ENCODE assay signal across 8 cellular contexts in the genomic region with DNA sequence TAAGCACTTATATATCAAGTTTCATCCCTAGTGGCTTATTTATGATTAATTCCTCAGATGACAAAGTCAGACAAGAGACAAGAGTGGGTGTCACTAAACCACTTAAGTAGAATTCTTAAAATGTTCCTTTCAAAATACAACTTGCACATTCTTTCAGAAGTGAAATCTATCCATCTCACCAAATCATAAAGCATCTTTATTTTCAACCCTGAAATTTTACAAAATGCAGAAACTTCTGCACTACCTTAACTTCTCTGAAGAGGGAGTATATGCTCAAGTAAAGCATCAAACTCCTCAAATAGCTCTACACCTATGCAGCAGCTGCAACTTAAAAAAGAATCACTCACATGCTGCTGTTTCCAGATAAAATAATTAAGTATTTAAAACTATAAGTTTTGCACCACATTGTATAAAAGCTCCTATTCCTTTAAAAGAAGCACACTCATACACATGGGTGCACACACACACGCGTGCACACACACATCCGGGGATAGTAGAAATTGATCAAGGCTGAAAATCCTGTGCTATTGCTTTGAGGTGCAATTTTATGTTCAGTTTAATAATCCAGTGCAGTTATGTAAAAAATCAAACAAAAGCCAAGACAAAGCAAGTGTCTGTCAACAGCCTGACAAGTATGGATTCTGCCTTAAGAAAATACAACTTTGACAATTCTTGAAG.
A peak's percentile ranks its signal among the peaks of the same experiment; 100 is the strongest.
DNase-seq lines count a peak whose midpoint lies in the region; ATAC-seq, FAIRE-seq and TF ChIP-seq lines count a peak whose summit lies in the region.

No MANE protein-coding gene starts in this region.

- H3K27me3 Mint-ChIP-seq in activated CD4-positive, alpha-beta memory T cell treated with anti-CD3 and anti-CD28 coated beads, Interleukin-2, amount 10 ng/mL, durations not matched to agents 7 days and 5 days, result peaks cover 3% of the 10 kb centered on the region

- dilution Hi-C loops in IMR-90 (cut with HindIII; ENCODE audit: low sequenced_read_pairs, unreplicated experiment), result no loop called here

- in situ Hi-C loops in IMR-90 (cut with MboI; ENCODE audit: low sequenced_read_pairs), result no loop called here
- in situ Hi-C loops in HepG2 (cut with HindIII; ENCODE audit: extremely low pct_ligation_motif_present, low pct_unique_long_range_greater_than_20kb), result no loop called here

- H3K36me3 Mint-ChIP-seq in activated CD4-positive, alpha-beta memory T cell treated with anti-CD3 and anti-CD28 coated beads, Interleukin-2, amount 10 ng/mL, durations not matched to agents 7 days and 5 days (ENCODE audit: low read depth), result no peaks in the 10 kb centered on the region

- no peak overlapping the region for H3K9ac ChIP-seq in IMR-90 (ENCODE audit: low read depth, low read length)
- no peak overlapping the region for H3K9ac ChIP-seq in HepG2 (ENCODE audit: insufficient read depth, low read depth, low read length)

- no peak overlapping the region for H3K18ac ChIP-seq in IMR-90 (ENCODE audit: low read depth, low read length)

- no peak for FAIRE-seq in HepG2 (lab: Jason Lieb, UNC)

- no peak overlapping the region for H4K5ac ChIP-seq in IMR-90 (ENCODE audit: low read depth, low read length)

- WGBS in IMR-90 (ENCODE audit: extremely low coverage in 2 of 2, insufficient read length in 1 of 2), 2 experiments, result no CpG with 5 or more reads among the region's 3 CpGs
- WGBS in adrenal gland, 4 donors, result 85 to 93% (median 89%) methylated on average over 3 of the region's 3 CpGs
- WGBS in HepG2 (ENCODE audit: low lambda C conversion rate), result 89% methylated on average over 3 of the region's 3 CpGs

- H2BK120ac ChIP-seq in IMR-90 (ENCODE audit: low read depth, low read length), result no peak overlapping the region

- DNase-seq in AG08395 (ENCODE audit: low spot score) (peak; percentile 33), IMR-90 (peak; percentile 64), adrenal gland (no peak), HepG2 (ENCODE audit: low spot score) (no peak)
- DNase-seq in stimulated activated CD4-positive, alpha-beta T cell treated with anti-CD3 and anti-CD28 coated beads, Interleukin-4, amount 100 ng/mL, for 1 hour, result no peak
- no peak for DNase-seq in activated CD4-positive, alpha-beta memory T cell treated with anti-CD3 and anti-CD28 coated beads, Interleukin-2, amount 10 ng/mL, durations not matched to agents 7 days and 5 days

- H3K36me3 ChIP-seq in IMR-90 (ENCODE audit: control insufficient read depth, insufficient read depth, low read length), result no peaks in the 10 kb centered on the region
- H3K36me3 ChIP-seq in adrenal gland (replicated peaks in 1 of 2), result no peaks in the 10 kb centered on the region
- H3K36me3 ChIP-seq in HepG2 (replicated peaks in 1 of 2; ENCODE audit: control insufficient read depth in 1 of 2, insufficient read depth in 2 of 2, low read length in 2 of 2), result no peaks in the 10 kb centered on the region

- no peak overlapping the region for H2AFZ ChIP-seq in IMR-90 (replicated peaks; ENCODE audit: low read length, poor library complexity)
- no peak overlapping the region for H2AFZ ChIP-seq in HepG2 (ENCODE audit: low read length)

- CTCF ChIA-PET in IMR-90 (lab: Yijun Ruan, JAX) (interaction anchor here (0.6 to 1.0 kb wide), 3 partner anchors 11 to 535 kb away, joined by 3 to 6 read pairs (median 3); no protein-coding TSS in a partner anchor), HepG2 (lab: Yijun Ruan, JAX; ENCODE audit: low intra/inter-chr PET ratio, low total read pairs) (interaction anchor here (1.1 kb wide), 1 partner anchor 1232 kb away, joined by 3 read pairs; no protein-coding TSS in a partner anchor)
- CTCF ChIA-PET in activated CD4-positive, alpha-beta memory T cell treated with anti-CD3 and anti-CD28 coated beads, Interleukin-2, amount 10 ng/mL, durations not matched to agents 7 days and 5 days (lab: Charles Lee), result no interaction called here

- peak; percentile 80 for TF ChIP-seq RAD21 in IMR-90 (IDR thresholded peaks at IDR 0.05; ENCODE audit: low read length)
- no peak for TF ChIP-seq RAD21 in HepG2 (CRISPR knock-in tag; IDR thresholded peaks at IDR 0.05)

- TF ChIP-seq POLR2A in IMR-90 (IDR thresholded peaks at IDR 0.05; ENCODE audit: low read depth, low read length) (no peak), adrenal gland (IDR thresholded peaks at IDR 0.05) (no peak), HepG2 (IDR thresholded peaks at IDR 0.05; ENCODE audit: insufficient read depth in 1 of 2, low read depth in 2 of 2, low read length in 2 of 2) (no peak)

- ATAC-seq in GM18519 (IDR thresholded peaks at IDR 0.05; ENCODE audit: low FRiP score, unreplicated experiment), result peak; percentile 70
- ATAC-seq in IMR-90 (ENCODE audit: low read depth), result peak; percentile 84
- ATAC-seq in HepG2, result 0 out of 3 replicates have a peak, but pooled peaks have one; percentile 31
- ATAC-seq in activated CD4-positive, CD25-positive, alpha-beta regulatory T cell treated with anti-CD3 and anti-CD28 coated beads, Interleukin-2, amount 50 U/mL, for 24 hours, result no peak

- no peak overlapping the region for H2BK5ac ChIP-seq in IMR-90 (ENCODE audit: low read depth, low read length, poor library complexity, severe bottlenecking)

- no peak overlapping the region for H2BK20ac ChIP-seq in IMR-90 (ENCODE audit: low read depth, low read length)

- peaks cover 10% of the 10 kb centered on the region for H3K4me1 ChIP-seq in IMR-90 (ENCODE audit: control insufficient read depth, insufficient read depth, low read length)
- peaks cover 0 to 11% of the 10 kb centered on the region in 2 donors for H3K4me1 ChIP-seq in adrenal gland (replicated peaks in 1 of 2)
- H3K4me1 ChIP-seq in HepG2 (ENCODE audit: insufficient read depth, low read length), result no peaks in the 10 kb centered on the region

- POLR2A ChIA-PET in IMR-90 (lab: Charles Lee; ENCODE audit: unreplicated experiment) (no interaction called here), HepG2 (lab: Yijun Ruan, JAX) (no interaction called here)
- POLR2A ChIA-PET in activated CD4-positive, alpha-beta memory T cell treated with anti-CD3 and anti-CD28 coated beads, Interleukin-2, amount 10 ng/mL, durations not matched to agents 7 days and 5 days (lab: Charles Lee), result no interaction called here

- BruUV-seq in IMR-90 (replicated peaks; lab: Mats Ljungman, UMichigan) (no TSS peak), HepG2 (replicated peaks; lab: Mats Ljungman, UMichigan) (no TSS peak)

- H3K14ac ChIP-seq in IMR-90 (replicated peaks; ENCODE audit: low read depth, low read length), result no peak overlapping the region

- no peak overlapping the region for H2AK9ac ChIP-seq in IMR-90 (replicated peaks; ENCODE audit: low read depth, low read length, poor library complexity)

- H2AK5ac ChIP-seq in IMR-90 (ENCODE audit: low read depth, low read length), result no peak overlapping the region

- H3K27ac ChIP-seq in IMR-90 (ENCODE audit: insufficient read depth, low read length) (no peak overlapping the region), adrenal gland (no peak overlapping the region), HepG2 (ENCODE audit: extremely low read length, insufficient read depth, low read length) (no peak overlapping the region)

- peaks cover 16 to 36% of the 10 kb centered on the region in 2 experiments for H3K79me1 ChIP-seq in IMR-90 (ENCODE audit: low read depth in 1 of 2, low read length in 2 of 2)

- no peak overlapping the region for H3K4ac ChIP-seq in IMR-90 (ENCODE audit: low read depth, low read length)

- no peak overlapping the region for H3K23ac ChIP-seq in IMR-90 (ENCODE audit: low read depth, low read length)

- no peak overlapping the region for H2BK15ac ChIP-seq in IMR-90 (ENCODE audit: low read depth, low read length)

- 0 out of 2 replicates have a peak, but pooled peaks cover 4% of the 10 kb centered on the region for H4K20me1 ChIP-seq in IMR-90 (ENCODE audit: insufficient read depth, low read length)
- H4K20me1 ChIP-seq in HepG2 (ENCODE audit: insufficient read depth, low read length), result no peaks in the 10 kb centered on the region

- TF ChIP-seq EP300 in HepG2 (IDR thresholded peaks at IDR 0.05; ENCODE audit: low read depth in 2 of 2, low read length in 2 of 2) (no peak), HepG2 (CRISPR knock-in tag; IDR thresholded peaks at IDR 0.05; ENCODE audit: borderline replicate concordance) (no peak)

- H3K4me3 ChIP-seq in IMR-90 (ENCODE audit: insufficient read depth, low read depth, low read length), result no peak overlapping the region
- no peak overlapping the region for H3K4me3 ChIP-seq in adrenal gland
- H3K4me3 ChIP-seq in HepG2 (replicated peaks in 1 of 3; ENCODE audit: insufficient read depth in 1 of 3, low read depth in 2 of 3, low read length in 3 of 3), result no peak overlapping the region

- H3K9me3 ChIP-seq in IMR-90 (ENCODE audit: control insufficient read depth, insufficient read depth, low read length) (no peaks in the 10 kb centered on the region), adrenal gland (replicated peaks in 1 of 3) (no peaks in the 10 kb centered on the region), HepG2 (ENCODE audit: low read length) (no peaks in the 10 kb centered on the region)

- H3K4me1 Mint-ChIP-seq in activated CD4-positive, alpha-beta memory T cell treated with anti-CD3 and anti-CD28 coated beads, Interleukin-2, amount 10 ng/mL, durations not matched to agents 7 days and 5 days, result no peaks in the 10 kb centered on the region

- H3K27ac Mint-ChIP-seq in activated CD4-positive, alpha-beta memory T cell treated with anti-CD3 and anti-CD28 coated beads, Interleukin-2, amount 10 ng/mL, durations not matched to agents 7 days and 5 days, result no peak overlapping the region

- H3K27me3 ChIP-seq in IMR-90 (ENCODE audit: control insufficient read depth, insufficient read depth, low read length), result no peaks in the 10 kb centered on the region
- H3K27me3 ChIP-seq in adrenal gland, result no peaks in the 10 kb centered on the region
- H3K27me3 ChIP-seq in HepG2 (ENCODE audit: control insufficient read depth in 1 of 2, insufficient read depth in 2 of 2, low read length in 2 of 2), result no peaks in the 10 kb centered on the region

- H3K4me2 ChIP-seq in IMR-90 (ENCODE audit: low read depth, low read length) (no peak overlapping the region), HepG2 (ENCODE audit: low read depth, low read length) (no peak overlapping the region)

- H3K56ac ChIP-seq in IMR-90 (ENCODE audit: extremely low read depth, insufficient read depth, low read length), result no peak overlapping the region

- no peaks in the 10 kb centered on the region for H3K9me3 Mint-ChIP-seq in activated CD4-positive, alpha-beta memory T cell treated with anti-CD3 and anti-CD28 coated beads, Interleukin-2, amount 10 ng/mL, durations not matched to agents 7 days and 5 days

- H3K79me2 ChIP-seq in HepG2 (ENCODE audit: insufficient read depth, low read length), result no peaks in the 10 kb centered on the region

- H3K4me3 Mint-ChIP-seq in activated CD4-positive, alpha-beta memory T cell treated with anti-CD3 and anti-CD28 coated beads, Interleukin-2, amount 10 ng/mL, durations not matched to agents 7 days and 5 days, result no peak overlapping the region

- intact Hi-C loops in IMR-90 (cut with micrococcal nuclease) (loop anchor here (2.0 to 10.0 kb wide), 7 partner anchors 79 to 1234 kb away; partner anchors contain the start of gene TCF4), adrenal gland (cut with DNase I) (loop anchor here (10.0 kb wide), 2 partner anchors 71 to 441 kb away; no protein-coding TSS in a partner anchor), HepG2 (cut with micrococcal nuclease; ENCODE audit: unreplicated experiment) (no loop called here)

- no peak overlapping the region for H4K8ac ChIP-seq in IMR-90 (ENCODE audit: low read depth in 2 of 2, low read length in 2 of 2)

- H4K91ac ChIP-seq in IMR-90 (ENCODE audit: insufficient read depth, low read depth, low read length), result no peak overlapping the region

- H3K9me1 ChIP-seq in IMR-90 (ENCODE audit: insufficient read depth, low read length), result peaks cover 6% of the 10 kb centered on the region

- TF ChIP-seq CTCF in IMR-90 (conservative IDR thresholded peaks at IDR 0.05; ENCODE audit: low read depth, low read length), result peak; percentile 65
- peak; percentile 22 to 67 (median 54) for TF ChIP-seq CTCF in adrenal gland (IDR thresholded peaks at IDR 0.05)
- no peak for TF ChIP-seq CTCF in HepG2 (CRISPR knock-in tag; IDR thresholded peaks at IDR 0.05)

Comparison
In these comparisons a context has a peak if more than half of its experiments do, and no peak if none do; other contexts are left out.
1. DNase-seq: peak in AG08395 (single experiment) and IMR-90 (single experiment); none in adrenal gland (0 of 7), HepG2 (single experiment), stimulated activated CD4-positive, alpha-beta T cell treated with anti-CD3 and anti-CD28 coated beads, Interleukin-4, amount 100 ng/mL, for 1 hour (single experiment) and activated CD4-positive, alpha-beta memory T cell treated with anti-CD3 and anti-CD28 coated beads, Interleukin-2, amount 10 ng/mL, durations not matched to agents 7 days and 5 days (single experiment).
2. ATAC-seq: peak in GM18519 (single experiment), IMR-90 (single experiment) and HepG2 (single experiment); none in activated CD4-positive, CD25-positive, alpha-beta regulatory T cell treated with anti-CD3 and anti-CD28 coated beads, Interleukin-2, amount 50 U/mL, for 24 hours (0 of 2).